Comparison of ENCODE assay signal across 17 cellular contexts in genomic region chr6:50822078-50822476, GRCh38. TPM values are rescaled to one million over a fixed set of nuclear protein-coding genes. Genes with fewer than 3 reads are reported as not detected.
DNase-seq lines count a peak whose midpoint lies in the region; ATAC-seq and TF ChIP-seq lines count a peak whose summit lies in the region.
"Had no signal": no experiment of that assay in that cellular context is flagged by ENCODE, and none has a peak within 500 bp of the region (broad histone marks: within the 10 kb centered on the region; RNA-seq: fewer than 3 reads in every experiment).

No MANE protein-coding gene starts in this region.

- TF ChIP-seq CTCF in neural crest cell (conservative IDR thresholded peaks at IDR 0.05) (no peak), prostate gland (IDR thresholded peaks at IDR 0.05) (no peak), dorsolateral prefrontal cortex (IDR thresholded peaks at IDR 0.05 in 54 of 56, conservative IDR thresholded peaks at IDR 0.05 in 2 of 56; ENCODE audit: low read depth in 1 of 56, partially characterized antibody in 56 of 56) (no peak)

- H3K27me3 Mint-ChIP-seq in neural crest cell (ENCODE audit: low read depth): peaks cover 98% of the 10 kb centered on the region

- ATAC-seq in esophagus mucosa (peak; percentile 53), HG03442 (IDR thresholded peaks at IDR 0.05; ENCODE audit: unreplicated experiment) (no peak)
- ATAC-seq: effector memory CD8-positive, alpha-beta T cell; left lung had no signal

- H3K4me3 ChIP-seq in prostate gland: no peak overlapping the region
- H3K4me3 ChIP-seq in dorsolateral prefrontal cortex: no peak overlapping the region
- H3K4me3 ChIP-seq: BLaER1 treated with 17β-estradiol and CSF1 and Interleukin-3, amounts not matched to agents 10 nM and 100 nM; GM12878; left lung; tibial nerve had no signal

- H3K27ac Mint-ChIP-seq in neural crest cell (ENCODE audit: unreplicated experiment): peak overlapping the region; percentile 96
- H3K27ac Mint-ChIP-seq: activated naive CD4-positive, alpha-beta T cell treated with anti-CD3 and anti-CD28 coated beads for 36 hours; effector memory CD8-positive, alpha-beta T cell had no signal

- intact Hi-C loops in prostate gland (cut with DNase I): no loop called here
- intact Hi-C loops in dorsolateral prefrontal cortex (cut with DNase I): no loop called here

- H3K27me3 ChIP-seq in prostate gland (replicated peaks; ENCODE audit: insufficient read depth) (peaks cover 56% of the 10 kb centered on the region), dorsolateral prefrontal cortex (peaks cover 40 to 100% (median 100%) of the 10 kb centered on the region in 45 donors)

- no peaks in the 10 kb centered on the region for H3K9me3 Mint-ChIP-seq in neural crest cell
- H3K9me3 Mint-ChIP-seq: activated naive CD4-positive, alpha-beta T cell treated with anti-CD3 and anti-CD28 coated beads for 36 hours had no signal

- 3% methylated on average over 6 of the region's 6 CpGs for WGBS in prostate gland

- H3K36me3 Mint-ChIP-seq in neural crest cell (ENCODE audit: low read depth): peaks cover 50% of the 10 kb centered on the region

- no peaks in the 10 kb centered on the region for H3K9me3 ChIP-seq in prostate gland
- H3K9me3 ChIP-seq: left lung, tibial nerve had no signal

- DNase-seq in NCI-H1105 (lab: John Stamatoyannopoulos, UW) (peak; percentile 65), OCI-M1 (lab: John Stamatoyannopoulos, UW) (peak; percentile 23), neural crest cell (ENCODE audit: low read depth, low spot score) (no peak), prostate gland (ENCODE audit: low spot score) (no peak), D341Med (ENCODE audit: low spot score) (no peak), dorsolateral prefrontal cortex (no peak)
- DNase-seq: activated CD4-positive, CD25-positive, alpha-beta regulatory T cell; activated naive CD4-positive, alpha-beta T cell treated with anti-CD3 and anti-CD28 coated beads for 36 hours; effector memory CD8-positive, alpha-beta T cell; EL; stimulated activated CD4-positive, alpha-beta T cell treated with anti-CD3 and anti-CD28 coated beads, Interleukin-4, amount 100 ng/mL, for 1 hour had no signal

- no peaks in the 10 kb centered on the region for H3K36me3 ChIP-seq in prostate gland
- H3K36me3 ChIP-seq: BLaER1 treated with 17β-estradiol and CSF1 and Interleukin-3, amounts not matched to agents 10 nM and 100 nM; left lung; tibial nerve had no signal

- peaks cover 80% of the 10 kb centered on the region for H3K4me1 Mint-ChIP-seq in neural crest cell

- H3K27ac ChIP-seq in prostate gland: no peak overlapping the region
- H3K27ac ChIP-seq in dorsolateral prefrontal cortex: no peak overlapping the region
- H3K27ac ChIP-seq: BLaER1 treated with 17β-estradiol and CSF1 and Interleukin-3, amounts not matched to agents 10 nM and 100 nM; left lung; tibial nerve had no signal

- no peaks in the 10 kb centered on the region for H3K4me1 ChIP-seq in prostate gland (replicated peaks)
- H3K4me1 ChIP-seq: BLaER1 treated with 17β-estradiol and CSF1 and Interleukin-3, amounts not matched to agents 10 nM and 100 nM had no signal

- no peak for TF ChIP-seq POLR2A in prostate gland (IDR thresholded peaks at IDR 0.05)

- H3K4me3 Mint-ChIP-seq in neural crest cell: peak overlapping the region; percentile 96
- H3K4me3 Mint-ChIP-seq: activated naive CD4-positive, alpha-beta T cell treated with anti-CD3 and anti-CD28 coated beads for 36 hours; effector memory CD8-positive, alpha-beta T cell had no signal

RNA-seq across cellular contexts. Expression of gene TFAP2B, which starts 3.4 kb away (rescaled TPM):
- total RNA-seq in esophagus mucosa: 1.4 TPM
- 66.1 and 73.3 TPM in 2 replicates for total RNA-seq in neural crest cell
- under 1 TPM in 1 of 2 donors, not detected in 1; 0.06 TPM for total RNA-seq in prostate gland
- total RNA-seq in dorsolateral prefrontal cortex: under 1 TPM in 1 of 120 experiments, not detected in 119; 0.14 TPM
- total RNA-seq: activated naive CD4-positive, alpha-beta T cell treated with anti-CD3 and anti-CD28 coated beads for 36 hours had no signal

Comparison
In these comparisons a context has a peak if more than half of its experiments do, and no peak if none do; other contexts are left out.
1. DNase-seq: peak in NCI-H1105 (single experiment) and OCI-M1 (single experiment); none in neural crest cell (single experiment), prostate gland (single experiment), D341Med (single experiment) and dorsolateral prefrontal cortex (0 of 10).
2. RNA of gene TFAP2B, which starts 3.4 kb away (total RNA-seq): 66.1 to 73.3 TPM in neural crest cell; 1.4 TPM in esophagus mucosa (single experiment), 0.06 TPM in prostate gland and 0.14 TPM in dorsolateral prefrontal cortex; every median in the first group is over 10 times any median in the second.